ENCODE assay signal across 8 cellular contexts in genomic region chr9:83062011-83062652, GRCh38. TPM values are rescaled to one million over a fixed set of nuclear protein-coding genes. Genes with fewer than 3 reads are reported as not detected.
DNase-seq lines count a peak whose midpoint lies in the region; ATAC-seq and TF ChIP-seq lines count a peak whose summit lies in the region.

No MANE protein-coding gene starts in this region.

- H3K4me3 ChIP-seq in cardiac muscle cell: peak overlapping the region; percentile 28
- H3K4me3 ChIP-seq in vagina: peak overlapping the region; percentile 41 to 42

- no peak for ATAC-seq in Right ventricle myocardium inferior
- peak; percentile 64 for ATAC-seq in left lobe of liver
- ATAC-seq in GM18861 (IDR thresholded peaks at IDR 0.05; ENCODE audit: unreplicated experiment): no peak

- TF ChIP-seq CTCF in cardiac muscle cell (IDR thresholded peaks at IDR 0.05; ENCODE audit: low read depth, low read length): no peak
- TF ChIP-seq CTCF in vagina (IDR thresholded peaks at IDR 0.05): no peak

- TF ChIP-seq POLR2A in vagina (IDR thresholded peaks at IDR 0.05): no peak

- intact Hi-C loops in Right ventricle myocardium inferior (cut with DNase I): no loop called here
- intact Hi-C loops in vagina (cut with DNase I): no loop called here

- H3K36me3 ChIP-seq in cardiac muscle cell (no peaks in the 10 kb centered on the region), vagina (no peaks in the 10 kb centered on the region)

- H3K27ac ChIP-seq in cardiac muscle cell: no peak overlapping the region
- no peak overlapping the region for H3K27ac ChIP-seq in vagina

- H3K9me3 ChIP-seq in cardiac muscle cell (ENCODE audit: low read depth) (no peaks in the 10 kb centered on the region), vagina (no peaks in the 10 kb centered on the region)

- H3K27me3 ChIP-seq in cardiac muscle cell: peaks cover 92% of the 10 kb centered on the region
- H3K27me3 ChIP-seq in vagina: no peaks in the 10 kb centered on the region

- peak; percentile 8 to 10 for DNase-seq in cardiac muscle cell (ENCODE audit: low read depth in 1 of 2, low spot score in 1 of 2)
- no peak for DNase-seq in Right ventricle myocardium inferior (ENCODE audit: missing footprints)
- DNase-seq in astrocyte of the hippocampus (ENCODE audit: low read depth, low spot score): peak; percentile 55
- peak; percentile 62 for DNase-seq in left lobe of liver (ENCODE audit: low spot score)
- DNase-seq in vagina (ENCODE audit: extremely low spot score in 2 of 2): no peak
- DNase-seq in NOMO-1 treated with DMSO at 0.1 percent for 48 hours (lab: John Stamatoyannopoulos, UW; ENCODE audit: unreplicated experiment): no peak
- DNase-seq in GM19240 (ENCODE audit: insufficient read length, low spot score): no peak

- H3K4me1 ChIP-seq in cardiac muscle cell (ENCODE audit: low read depth) (no peaks in the 10 kb centered on the region), vagina (peaks cover 23% of the 10 kb centered on the region)

RNA-seq across cellular contexts. Expression of gene RASEF, which starts 0.8 kb away (rescaled TPM):
- total RNA-seq in cardiac muscle cell (0.33 and 0.35 TPM in 2 replicates), Right ventricle myocardium inferior (0.03 TPM), left lobe of liver (2.4 TPM), vagina (7.6 TPM)
- polyA plus RNA-seq in cardiac muscle cell: 0.27 and 0.57 TPM in 2 replicates

Comparison
In these comparisons a context has a peak if more than half of its experiments do, and no peak if none do; other contexts are left out.
1. DNase-seq: peak in cardiac muscle cell (2 of 2), astrocyte of the hippocampus (single experiment) and left lobe of liver (single experiment); none in Right ventricle myocardium inferior (single experiment), vagina (0 of 2), NOMO-1 treated with DMSO at 0.1 percent for 48 hours (single experiment) and GM19240 (single experiment).